ENCODE assay signal across 16 cellular contexts in the genomic region with DNA sequence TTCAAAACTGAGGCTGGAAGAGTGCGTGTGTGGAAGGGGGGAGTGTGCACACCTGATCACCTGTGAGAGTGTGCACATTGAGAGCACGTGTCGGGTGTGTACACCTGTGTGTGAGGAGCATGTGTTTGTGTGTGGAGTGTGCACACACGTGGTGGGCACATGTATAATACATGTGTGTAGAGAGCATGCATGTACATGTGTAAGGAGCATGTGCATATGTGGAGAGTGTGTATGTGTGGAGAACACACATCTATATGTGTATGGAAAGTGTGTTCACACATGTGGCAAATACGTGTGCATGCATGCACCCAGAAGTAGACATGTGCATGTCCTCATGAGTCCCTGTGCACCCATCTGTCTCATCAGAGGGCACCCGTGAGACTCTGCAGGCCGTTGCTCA.
"Had no signal": no experiment of that assay in that cellular context is flagged by ENCODE, and none has a peak within 500 bp of the region (broad histone marks: within the 10 kb centered on the region; RNA-seq: fewer than 3 reads in every experiment).

No MANE protein-coding gene starts in this region.

- H3K4me1 ChIP-seq: foreskin keratinocyte, sigmoid colon had no signal

- H3K36me3 ChIP-seq: ovary, sigmoid colon, thoracic aorta had no signal

- ATAC-seq: activated CD8-positive, alpha-beta T cell treated with anti-CD3 and anti-CD28 coated beads for 36 hours; activated T-cell treated with anti-CD3 and anti-CD28 coated beads, Interleukin-2, amount 50 U/mL, for 72 hours; foreskin keratinocyte had no signal

- H3K9me3 ChIP-seq: ovary, sigmoid colon, spleen, stomach, thoracic aorta had no signal

- H3K27me3 ChIP-seq: foreskin keratinocyte, ovary, sigmoid colon, spleen, stomach had no signal

- H3K4me1 Mint-ChIP-seq: brain, neural crest cell had no signal

- DNase-seq: activated CD8-positive, alpha-beta T cell treated with anti-CD3 and anti-CD28 coated beads for 36 hours; activated naive CD4-positive, alpha-beta T cell treated with anti-CD3 and anti-CD28 coated beads for 36 hours; activated T-cell treated with anti-CD3 and anti-CD28 coated beads, Interleukin-2, amount 50 U/mL, for 72 hours; amygdala; foreskin keratinocyte; glutamatergic neuron; kidney glomerular epithelial cell; ovary; sigmoid colon; stomach had no signal

- H3K27me3 Mint-ChIP-seq: activated CD8-positive, alpha-beta T cell treated with anti-CD3 and anti-CD28 coated beads for 36 hours; brain; central memory CD8-positive, alpha-beta T cell had no signal

- H3K27ac ChIP-seq: coronary artery, foreskin keratinocyte, ovary, sigmoid colon, spleen, stomach, thoracic aorta had no signal

- H3K4me3 ChIP-seq: coronary artery, ovary, sigmoid colon, spleen, stomach, thoracic aorta had no signal

- H3K4me3 Mint-ChIP-seq: activated CD8-positive, alpha-beta T cell treated with anti-CD3 and anti-CD28 coated beads for 36 hours; activated naive CD4-positive, alpha-beta T cell treated with anti-CD3 and anti-CD28 coated beads for 36 hours; activated T-cell treated with anti-CD3 and anti-CD28 coated beads, Interleukin-2, amount 50 U/mL, for 72 hours; brain; central memory CD8-positive, alpha-beta T cell; neural crest cell had no signal

- H3K9me3 Mint-ChIP-seq: activated CD8-positive, alpha-beta T cell treated with anti-CD3 and anti-CD28 coated beads for 36 hours; activated naive CD4-positive, alpha-beta T cell treated with anti-CD3 and anti-CD28 coated beads for 36 hours; activated T-cell treated with anti-CD3 and anti-CD28 coated beads, Interleukin-2, amount 50 U/mL, for 72 hours; brain; central memory CD8-positive, alpha-beta T cell; neural crest cell had no signal
